In genomic region chr6:168362276-168362990, GRCh38 we compare ENCODE assay signal across 17 cellular contexts. TPM values are rescaled to one million over a fixed set of nuclear protein-coding genes. Genes with fewer than 3 reads are reported as not detected.
DNase-seq lines count a peak whose midpoint lies in the region; ATAC-seq and TF ChIP-seq lines count a peak whose summit lies in the region.
"Had no signal": no experiment of that assay in that cellular context is flagged by ENCODE, and none has a peak within 500 bp of the region (broad histone marks: within the 10 kb centered on the region; RNA-seq: fewer than 3 reads in every experiment).

No MANE protein-coding gene starts in this region.

- no peaks in the 10 kb centered on the region for H4K20me1 ChIP-seq in osteoblast (ENCODE audit: insufficient read depth, low read length)
- H4K20me1 ChIP-seq: BLaER1 had no signal

- no peaks in the 10 kb centered on the region for H3K36me3 Mint-ChIP-seq in activated CD4-positive, alpha-beta memory T cell treated with anti-CD3 and anti-CD28 coated beads for 36 hours
- H3K36me3 Mint-ChIP-seq: CD8-positive, alpha-beta memory T cell had no signal

- H3K27me3 ChIP-seq in osteoblast (ENCODE audit: insufficient read depth, low read length) (no peaks in the 10 kb centered on the region), sigmoid colon (no peaks in the 10 kb centered on the region)
- H3K27me3 ChIP-seq: BLaER1 had no signal

- CTCF ChIA-PET in activated CD4-positive, alpha-beta memory T cell treated with anti-CD3 and anti-CD28 coated beads for 36 hours (lab: Charles Lee) = no interaction called here

- POLR2A ChIA-PET in activated CD4-positive, alpha-beta memory T cell treated with anti-CD3 and anti-CD28 coated beads for 36 hours (lab: Charles Lee) = no interaction called here

- no peak overlapping the region for H3K27ac Mint-ChIP-seq in activated CD4-positive, alpha-beta memory T cell treated with anti-CD3 and anti-CD28 coated beads for 36 hours
- H3K27ac Mint-ChIP-seq: CD8-positive, alpha-beta memory T cell had no signal

- H3K4me3 ChIP-seq in osteoblast (ENCODE audit: insufficient read depth, low read length) = no peak overlapping the region
- H3K4me3 ChIP-seq in sigmoid colon = no peak overlapping the region
- H3K4me3 ChIP-seq: BLaER1, GM23248 had no signal

- DNase-seq in activated effector memory CD4-positive, alpha-beta T cell treated with anti-CD3 and anti-CD28 coated beads, Interleukin-2, amount 50 U/mL, for 16 hours = peak; percentile 38
- DNase-seq in activated effector memory CD4-positive, alpha-beta T cell treated with Interleukin-2 at 50 U/mL for 16 hours = no peak
- DNase-seq in osteoblast (ENCODE audit: insufficient read length, low spot score, missing footprints) (peak; percentile 31), sigmoid colon (peak; percentile 22), glomerular visceral epithelial cell (ENCODE audit: extremely low spot score) (no peak)
- DNase-seq in activated CD4-positive, alpha-beta memory T cell treated with anti-CD3 and anti-CD28 coated beads for 36 hours = no peak
- DNase-seq: 8988T; AML-193; Caco-2; CD8-positive, alpha-beta memory T cell; DMS53; GF-D8; GM23248 had no signal

- TF ChIP-seq EP300 in sigmoid colon (IDR thresholded peaks at IDR 0.05) = no peak

- H3K4me1 ChIP-seq in osteoblast (ENCODE audit: insufficient read depth, low read length) = no peaks in the 10 kb centered on the region
- peaks cover 0 to 14% (median 9%) of the 10 kb centered on the region in 4 donors for H3K4me1 ChIP-seq in sigmoid colon
- H3K4me1 ChIP-seq: Caco-2 had no signal

- intact Hi-C loops in sigmoid colon (cut with DNase I) = no loop called here
- intact Hi-C loops in activated CD4-positive, alpha-beta memory T cell treated with anti-CD3 and anti-CD28 coated beads for 36 hours (cut with micrococcal nuclease) = no loop called here

- no peak overlapping the region for H3K4me2 ChIP-seq in osteoblast (ENCODE audit: insufficient read depth, low read length)
- H3K4me2 ChIP-seq: BLaER1 had no signal

- no peak overlapping the region for H3K4me3 Mint-ChIP-seq in activated CD4-positive, alpha-beta memory T cell treated with anti-CD3 and anti-CD28 coated beads for 36 hours
- H3K4me3 Mint-ChIP-seq: CD8-positive, alpha-beta memory T cell had no signal

- no peak for ATAC-seq in GM21515 (IDR thresholded peaks at IDR 0.05; ENCODE audit: unreplicated experiment)
- ATAC-seq: HCT116 had no signal

- TF ChIP-seq CTCF in osteoblast (IDR thresholded peaks at IDR 0.05; ENCODE audit: extremely low read depth, low read depth, low read length) (no peak), sigmoid colon (IDR thresholded peaks at IDR 0.05) (no peak)

- TF ChIP-seq POLR2A in sigmoid colon (IDR thresholded peaks at IDR 0.05) = no peak

- H3K9me3 ChIP-seq in osteoblast (ENCODE audit: low read depth, low read length) (no peaks in the 10 kb centered on the region), sigmoid colon (no peaks in the 10 kb centered on the region)
- H3K9me3 ChIP-seq: Caco-2 had no signal

- 92 to 96% methylated on average over 10 of the region's 10 CpGs for WGBS in sigmoid colon, 2 donors

- no peaks in the 10 kb centered on the region for H3K4me1 Mint-ChIP-seq in activated CD4-positive, alpha-beta memory T cell treated with anti-CD3 and anti-CD28 coated beads for 36 hours (ENCODE audit: low read depth)

- no peaks in the 10 kb centered on the region for H3K36me3 ChIP-seq in osteoblast (ENCODE audit: insufficient read depth, low read length)
- H3K36me3 ChIP-seq in sigmoid colon = no peaks in the 10 kb centered on the region
- H3K36me3 ChIP-seq: BLaER1 had no signal

- H3K9me3 Mint-ChIP-seq in activated CD4-positive, alpha-beta memory T cell treated with anti-CD3 and anti-CD28 coated beads for 36 hours = no peaks in the 10 kb centered on the region

- H2AFZ ChIP-seq in osteoblast (ENCODE audit: low read length) = no peak overlapping the region
- H2AFZ ChIP-seq: GM23248 had no signal

- H3K27me3 Mint-ChIP-seq in activated CD4-positive, alpha-beta memory T cell treated with anti-CD3 and anti-CD28 coated beads for 36 hours = peaks cover 6% of the 10 kb centered on the region

- H3K79me2 ChIP-seq in osteoblast (ENCODE audit: insufficient read depth, low read length) = no peaks in the 10 kb centered on the region

- H3K27ac ChIP-seq in osteoblast (ENCODE audit: low read depth, low read length) (no peak overlapping the region), sigmoid colon (no peak overlapping the region)
- H3K27ac ChIP-seq: BLaER1, GM23248 had no signal

RNA-seq across cellular contexts. Expression of gene DACT2, which starts 42.9 kb away (rescaled TPM):
- not detected in 2 replicates for total RNA-seq in osteoblast
- total RNA-seq in sigmoid colon = 1 to 10 TPM in 1 of 4 donors, under 1 TPM in 3; 0.16 to 1.1 (median 0.52) TPM
- under 1 TPM; 0.23 to 0.92 (median 0.60) TPM for polyA plus RNA-seq in sigmoid colon
- not detected for total RNA-seq in activated CD4-positive, alpha-beta memory T cell treated with anti-CD3 and anti-CD28 coated beads for 36 hours
- total RNA-seq: CD8-positive, alpha-beta memory T cell; GM23248; HT-29 had no signal
- polyA plus RNA-seq: CD8-positive, alpha-beta memory T cell; GM23248 had no signal

Comparison
In these comparisons a context has a peak if more than half of its experiments do, and no peak if none do; other contexts are left out.
1. DNase-seq: peak in activated effector memory CD4-positive, alpha-beta T cell treated with anti-CD3 and anti-CD28 coated beads, Interleukin-2, amount 50 U/mL, for 16 hours (single experiment), osteoblast (single experiment) and sigmoid colon (single experiment); none in activated effector memory CD4-positive, alpha-beta T cell treated with Interleukin-2 at 50 U/mL for 16 hours (single experiment), glomerular visceral epithelial cell (single experiment) and activated CD4-positive, alpha-beta memory T cell treated with anti-CD3 and anti-CD28 coated beads for 36 hours (single experiment).